Comparison of ENCODE assay signal across 21 cellular contexts in genomic region chr14:79077096-79077495, GRCh38.
DNase-seq lines count a peak whose midpoint lies in the region; ATAC-seq and TF ChIP-seq lines count a peak whose summit lies in the region.
"Had no signal": no experiment of that assay in that cellular context is flagged by ENCODE, and none has a peak within 500 bp of the region (broad histone marks: within the 10 kb centered on the region; RNA-seq: fewer than 3 reads in every experiment).

No MANE protein-coding gene starts in this region.

- H3K27ac ChIP-seq in spleen (no peak overlapping the region), upper lobe of right lung (no peak overlapping the region)
- H3K27ac ChIP-seq: HL-60, SJCRH30 had no signal

- no peak overlapping the region for H3K4me3 ChIP-seq in epithelial cell of esophagus (ENCODE audit: low read length)
- no peak overlapping the region for H3K4me3 ChIP-seq in spleen
- no peak overlapping the region for H3K4me3 ChIP-seq in upper lobe of right lung
- H3K4me3 ChIP-seq: SJCRH30 had no signal

- TF ChIP-seq CTCF in epithelial cell of esophagus (IDR thresholded peaks at IDR 0.05; ENCODE audit: insufficient read depth, low read depth, low read length, missing control alignments) (no peak), spleen (IDR thresholded peaks at IDR 0.05 in 8 of 11, conservative IDR thresholded peaks at IDR 0.05 in 3 of 11) (no peak), upper lobe of right lung (IDR thresholded peaks at IDR 0.05) (no peak)

- TF ChIP-seq POLR2A in spleen (IDR thresholded peaks at IDR 0.05) = no peak

- intact Hi-C loops in spleen (cut with DNase I; ENCODE audit: low total_unique reads) = no loop called here
- intact Hi-C loops in upper lobe of right lung (cut with DNase I) = no loop called here

- H3K4me1 ChIP-seq in spleen (no peaks in the 10 kb centered on the region), upper lobe of right lung (no peaks in the 10 kb centered on the region)
- H3K4me1 ChIP-seq: BE2C had no signal

- H3K9me3 ChIP-seq in spleen (no peaks in the 10 kb centered on the region), upper lobe of right lung (no peaks in the 10 kb centered on the region)
- H3K9me3 ChIP-seq: BE2C, SJCRH30 had no signal

- H3K36me3 ChIP-seq in spleen (no peaks in the 10 kb centered on the region), upper lobe of right lung (no peaks in the 10 kb centered on the region)
- H3K36me3 ChIP-seq: BE2C, SJCRH30 had no signal

- WGBS in spleen, 5 donors = 74 to 88% (median 79%) methylated on average over 5 of the region's 5 CpGs

- DNase-seq in COLO668 (lab: John Stamatoyannopoulos, UW; ENCODE audit: unreplicated experiment) = peak; percentile 74
- DNase-seq in DMS79 (lab: John Stamatoyannopoulos, UW) = peak; percentile 16
- DNase-seq in NCI-H526 treated with DMSO at 0.1 percent for 48 hours (lab: John Stamatoyannopoulos, UW) = peak; percentile 79
- DNase-seq in epithelial cell of esophagus (ENCODE audit: low read depth) = peak; percentile 24
- no peak for DNase-seq in spleen
- DNase-seq in upper lobe of right lung = no peak
- DNase-seq: BE2C; CD4-positive, CD25-positive, alpha-beta regulatory T cell; DMS153; GDM1; H7; KBM-7; NCI-H1092 treated with DMSO at 0.1 percent for 48 hours; NCI-H1694 treated with DMSO at 0.1 percent for 48 hours; NCI-H226; NCI-H510A treated with DMSO at 0.1 percent for 48 hours; SJCRH30; T-helper 1 cell had no signal

- no peak for ATAC-seq in HG02938 (IDR thresholded peaks at IDR 0.05; ENCODE audit: unreplicated experiment)
- ATAC-seq in upper lobe of right lung = no peak
- ATAC-seq in HG02759 (IDR thresholded peaks at IDR 0.05; ENCODE audit: unreplicated experiment) = no peak

- H3K27me3 ChIP-seq in spleen (replicated peaks in 1 of 7) (no peaks in the 10 kb centered on the region), upper lobe of right lung (no peaks in the 10 kb centered on the region)
- H3K27me3 ChIP-seq: BE2C, SJCRH30 had no signal

Comparison
In these comparisons a context has a peak if more than half of its experiments do, and no peak if none do; other contexts are left out.
1. DNase-seq: peak in COLO668 (single experiment), DMS79 (single experiment), NCI-H526 treated with DMSO at 0.1 percent for 48 hours (single experiment) and epithelial cell of esophagus (single experiment); none in spleen (single experiment) and upper lobe of right lung (single experiment).